8 cellular contexts compared by ENCODE assay signal in the genomic region with DNA sequence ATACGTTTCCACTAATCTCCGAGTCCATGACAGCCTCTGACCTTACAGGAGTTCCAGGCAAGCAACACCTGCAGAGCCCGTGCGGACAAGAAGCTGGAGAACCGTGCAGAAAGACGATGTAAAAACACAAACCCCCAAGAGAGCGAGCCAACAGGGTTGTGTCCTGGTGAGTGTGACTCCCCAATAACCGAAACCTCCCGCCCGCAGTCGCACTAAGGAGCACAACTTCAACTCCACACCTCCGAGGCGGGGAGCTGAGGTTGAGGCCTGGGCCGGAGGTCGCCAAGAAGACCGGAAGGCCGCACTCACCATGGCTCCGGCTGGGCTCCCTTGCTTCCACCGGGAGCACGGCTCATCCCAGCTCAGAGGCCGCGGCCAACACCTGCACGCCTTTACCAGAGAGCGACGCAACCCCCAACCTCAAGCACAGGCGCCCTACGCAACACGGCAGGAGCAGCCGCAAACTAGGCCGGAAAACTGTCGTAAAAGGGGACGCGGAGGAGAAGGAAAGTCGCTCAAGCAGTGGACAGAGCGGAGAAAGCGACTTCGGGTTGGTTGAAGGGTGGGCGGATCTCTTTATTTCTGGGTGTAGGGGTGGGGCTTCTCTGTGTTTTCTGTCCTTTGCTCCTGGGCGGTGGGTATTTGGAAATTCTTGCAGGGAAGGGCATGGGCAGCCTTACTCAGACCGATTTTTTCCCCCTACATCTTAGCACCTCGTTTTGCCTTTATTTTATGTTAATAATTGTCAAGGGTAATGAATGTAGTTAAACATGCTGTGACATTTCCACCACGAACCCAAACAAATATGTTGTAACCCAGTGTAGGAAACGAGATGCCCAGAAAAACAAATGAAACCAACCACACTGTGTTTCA. TPM values are rescaled to one million over a fixed set of nuclear protein-coding genes. Genes with fewer than 3 reads are reported as not detected.
DNase-seq lines count a peak whose midpoint lies in the region; ATAC-seq, FAIRE-seq and TF ChIP-seq lines count a peak whose summit lies in the region.

Gene DNAJC19 (minus strand): TSS at position 446 of the 873 bp plus-strand sequence. CDS start 134 bp downstream, at position 312.

- no peaks in the 10 kb centered on the region for H3K36me3 Mint-ChIP-seq in natural killer cell

- H3K9me3 ChIP-seq in Loucy (ENCODE audit: insufficient read depth, low read depth, low read length), result no peaks in the 10 kb centered on the region

- no peaks in the 10 kb centered on the region for H4K20me1 ChIP-seq in Loucy (ENCODE audit: insufficient read depth, low read length, poor library complexity, severe bottlenecking)

- peak within 1 kb of the TSS; percentile 92 for H3K4me2 ChIP-seq in Loucy (ENCODE audit: low read depth, low read length, poor library complexity, severe bottlenecking)

- H3K4me1 ChIP-seq in Loucy (ENCODE audit: insufficient read depth, low read length, poor library complexity, severe bottlenecking), result peaks cover 23% of the 10 kb centered on the region

- peak; percentile 95 for DNase-seq in EL
- DNase-seq in H54 (ENCODE audit: insufficient read length, low spot score), result peak; percentile 83
- DNase-seq in activated T-helper 9 cell treated with anti-CD3 and anti-CD28 coated beads, Interleukin-2, amount 50 U/mL, for 16 hours (ENCODE audit: low read depth), result peak; percentile 81
- peak; percentile 96 for DNase-seq in fibroblast of peridontal ligament (ENCODE audit: extremely low read depth)
- DNase-seq in natural killer cell, result peak; percentile 80
- DNase-seq in stimulated activated naive CD4-positive, alpha-beta T cell treated with Interleukin-2 at 50 U/mL for 16 hours (lab: John Stamatoyannopoulos, UW), result peak; percentile 89

- peak within 1 kb of the TSS; percentile 82 for H3K9ac ChIP-seq in Loucy (ENCODE audit: low read depth, low read length, poor library complexity, severe bottlenecking)

- H3K79me2 ChIP-seq in Loucy (ENCODE audit: insufficient read depth, low read length), result peaks cover 22% of the 10 kb centered on the region

- no peaks in the 10 kb centered on the region for H3F3A ChIP-seq in Loucy (ENCODE audit: low read depth)

- peak; percentile 95 to 99 (median 97) for ATAC-seq in natural killer cell

- H3K36me3 ChIP-seq in Loucy (ENCODE audit: insufficient read depth, low read length), result no peaks in the 10 kb centered on the region

- peak within 1 kb of the TSS; percentile 92 for H2AFZ ChIP-seq in Loucy (ENCODE audit: low read length)

- H3K27me3 ChIP-seq in Loucy (ENCODE audit: insufficient read depth, low read length, poor library complexity, severe bottlenecking), result no peaks in the 10 kb centered on the region

- peak within 1 kb of the TSS; percentile 99 for H3K4me3 Mint-ChIP-seq in natural killer cell

- FAIRE-seq in H54 (lab: Jason Lieb, UNC), result peak; percentile 99

- peaks cover 25 to 26% of the 10 kb centered on the region in 2 donors for H3K4me1 Mint-ChIP-seq in natural killer cell

- peak; percentile 86 for TF ChIP-seq POLR2A in H54 (IDR thresholded peaks at IDR 0.05; ENCODE audit: low read depth, low read length)
- TF ChIP-seq POLR2A in Raji (IDR thresholded peaks at IDR 0.05; ENCODE audit: insufficient read depth, low read depth, low read length), result peak; percentile 93

- peak within 1 kb of the TSS; percentile 89 to 93 for H3K27ac Mint-ChIP-seq in natural killer cell

- intact Hi-C loops in natural killer cell (cut with micrococcal nuclease), result loop anchor here (1.0 kb wide), 1 partner anchor 77 kb away; the partner anchor contains the start of gene FXR1

- TF ChIP-seq CTCF in Loucy (conservative IDR thresholded peaks at IDR 0.05; ENCODE audit: low read length), result no peak
- no peak for TF ChIP-seq CTCF in natural killer cell (IDR thresholded peaks at IDR 0.05)

- H3K9me2 ChIP-seq in Loucy (replicated peaks; ENCODE audit: low read depth, low read length), result no peaks in the 10 kb centered on the region

- peaks cover 0 to 9% of the 10 kb centered on the region in 2 donors for H3K27me3 Mint-ChIP-seq in natural killer cell (ENCODE audit: low read depth in 2 of 2)

- no peaks in the 10 kb centered on the region for H3K9me3 Mint-ChIP-seq in natural killer cell

- peak within 1 kb of the TSS; percentile 90 for H3K4me3 ChIP-seq in Loucy (ENCODE audit: low read length, poor library complexity, severe bottlenecking)

RNA-seq across cellular contexts. Expression of gene DNAJC19, which starts in this region (rescaled TPM):
- 10 to 100 TPM; 18.9 to 25.8 (median 22.2) TPM for total RNA-seq in natural killer cell

Comparison
In these comparisons a context has a peak if more than half of its experiments do, and no peak if none do; other contexts are left out.
1. Peak in every context shown above with its lines: DNase-seq, ATAC-seq and H3K4me3 ChIP-seq.